In genomic region chr7:139804571-139804970, GRCh38 we compare ENCODE assay signal across 30 cellular contexts. TPM values are rescaled to one million over a fixed set of nuclear protein-coding genes. Genes with fewer than 3 reads are reported as not detected.
"Had no signal": no experiment of that assay in that cellular context is flagged by ENCODE, and none has a peak within 500 bp of the region (broad histone marks: within the 10 kb centered on the region; RNA-seq: fewer than 3 reads in every experiment).

No MANE protein-coding gene starts in this region.

- H3K4me2 ChIP-seq: hepatocyte had no signal

- DNase-seq: colonic mucosa; cortex of kidney; dermis blood vessel endothelial cell; dorsolateral prefrontal cortex; effector CD4-positive, alpha-beta T cell; effector CD8-positive, alpha-beta T cell; effector memory CD4-positive, alpha-beta T cell; effector memory CD8-positive, alpha-beta T cell; erythroblast; esophagus squamous epithelium; foreskin fibroblast; foreskin melanocyte; gastrocnemius medialis; glutamatergic neuron; head of caudate nucleus; heart left ventricle; heart right ventricle had no signal

- H3K36me3 ChIP-seq: colonic mucosa, esophagus muscularis mucosa, esophagus squamous epithelium, gastrocnemius medialis, gastroesophageal sphincter, heart left ventricle, heart right ventricle had no signal

- H3K4me3 Mint-ChIP-seq: dendritic cell treated with granulocyte-macrophage colony-stimulating factor and Interleukin-4, amounts not matched to agents 40 ng/mL and 50 ng/mL, for 4 days; effector memory CD8-positive, alpha-beta T cell had no signal

- H3K27ac ChIP-seq: colonic mucosa, coronary artery, dorsolateral prefrontal cortex, epithelial cell of prostate, esophagus muscularis mucosa, esophagus squamous epithelium, foreskin keratinocyte, gastrocnemius medialis, gastroesophageal sphincter, heart left ventricle, heart right ventricle, hepatocyte had no signal

- H3K27me3 ChIP-seq: colonic mucosa, dorsolateral prefrontal cortex, foreskin keratinocyte, gastrocnemius medialis, gastroesophageal sphincter, heart left ventricle, heart right ventricle, hepatocyte had no signal

- FAIRE-seq: colon, endometrium, endothelial cell of umbilical vein, frontal cortex had no signal

- H3K4me1 ChIP-seq: colonic mucosa, foreskin keratinocyte, gastrocnemius medialis, gastroesophageal sphincter had no signal

- H3K9me3 Mint-ChIP-seq: effector memory CD8-positive, alpha-beta T cell had no signal

- H3K79me2 ChIP-seq: hepatocyte had no signal

- H2AFZ ChIP-seq: hepatocyte had no signal

- H3K27ac Mint-ChIP-seq: dendritic cell treated with granulocyte-macrophage colony-stimulating factor and Interleukin-4, amounts not matched to agents 40 ng/mL and 50 ng/mL, for 4 days; effector memory CD8-positive, alpha-beta T cell had no signal

- H3K9me3 ChIP-seq: colonic mucosa, esophagus muscularis mucosa, esophagus squamous epithelium, gastrocnemius medialis, gastroesophageal sphincter, heart left ventricle had no signal

- H3K4me3 ChIP-seq: colonic mucosa, coronary artery, dorsolateral prefrontal cortex, esophagus muscularis mucosa, esophagus squamous epithelium, gastrocnemius medialis, gastroesophageal sphincter, heart left ventricle, heart right ventricle, hepatocyte had no signal

- ATAC-seq: effector memory CD8-positive, alpha-beta T cell; esophagus mucosa; foreskin keratinocyte; gastrocnemius medialis; gastroesophageal sphincter; heart left ventricle; heart right ventricle had no signal

RNA-seq across cellular contexts. Expression of gene TBXAS1, which starts 24.5 kb away (rescaled TPM):
- total RNA-seq: fibroblast of villous mesenchyme had no signal
